Comparison of ENCODE assay signal across 1 cellular context in genomic region chr3:66998075-66998898, GRCh38.
TF ChIP-seq lines count a peak whose summit lies in the region.

Gene KBTBD8 (plus strand): TSS chr3:66998307. CDS start chr3:66998356, 49 bp downstream.

TF ChIP-seq in HepG2, 621 proteins besides CTCF, POLR2A, EP300 and RAD21 (continued from another document and continues in another):
- TF ChIP-seq GMEB1 (CRISPR knock-in tag; IDR thresholded peaks at IDR 0.05; ENCODE audit: borderline replicate concordance) = peak; percentile 66; the same call in 1 of the 2 replicates
- TF ChIP-seq NAIF1 (CRISPR knock-in tag; IDR thresholded peaks at IDR 0.05; ENCODE audit: borderline replicate concordance) = no peak
- TF ChIP-seq SP2 (CRISPR knock-in tag; IDR thresholded peaks at IDR 0.05) = peak; percentile 77
- TF ChIP-seq TEF (CRISPR knock-in tag; IDR thresholded peaks at IDR 0.05) = no peak
- TF ChIP-seq IRF2 (CRISPR knock-in tag; IDR thresholded peaks at IDR 0.05) = peak; percentile 71; the same call in 1 of the 2 replicates
- peak; percentile 40; the same call in 1 of the 2 replicates for TF ChIP-seq ATF1 (CRISPR knock-in tag; IDR thresholded peaks at IDR 0.05)
- peak; percentile 72 for TF ChIP-seq CHD2 (IDR thresholded peaks at IDR 0.05; ENCODE audit: low read depth, low read length)
- TF ChIP-seq ZNF704 (CRISPR knock-in tag; IDR thresholded peaks at IDR 0.05; ENCODE audit: borderline replicate concordance) = no peak
- TF ChIP-seq YEATS4 (CRISPR knock-in tag; IDR thresholded peaks at IDR 0.05; ENCODE audit: borderline replicate concordance) = peak; percentile 38; the same call in 1 of the 2 replicates
- no peak for TF ChIP-seq SYNCRIP (IDR thresholded peaks at IDR 0.05; ENCODE audit: insufficient read depth, low read depth, low read length)
- no peak for TF ChIP-seq HDAC6 (IDR thresholded peaks at IDR 0.05; ENCODE audit: low read depth, low read length)
- no peak for TF ChIP-seq HNF4G (IDR thresholded peaks at IDR 0.05; ENCODE audit: borderline replicate concordance, low read depth, low read length)
- TF ChIP-seq HNF4G (CRISPR knock-in tag; IDR thresholded peaks at IDR 0.05; ENCODE audit: borderline replicate concordance, low read depth) = peak; percentile 75; the same call in 1 of the 2 replicates
- TF ChIP-seq ZNF768 (CRISPR knock-in tag; IDR thresholded peaks at IDR 0.05) = 0 out of 2 replicates have a peak, but pooled peaks have one; percentile 38
- no peak for TF ChIP-seq ATF4 (CRISPR knock-in tag; IDR thresholded peaks at IDR 0.05)
- no peak for TF ChIP-seq PRMT3 (CRISPR knock-in tag; IDR thresholded peaks at IDR 0.05; ENCODE audit: borderline replicate concordance, low read depth)
- no peak for TF ChIP-seq ZNF468 (CRISPR knock-in tag; IDR thresholded peaks at IDR 0.05)
- no peak for TF ChIP-seq MYNN (CRISPR knock-in tag; IDR thresholded peaks at IDR 0.05; ENCODE audit: low read depth)
- TF ChIP-seq ZNF44 (CRISPR knock-in tag; IDR thresholded peaks at IDR 0.05) = no peak
- no peak for TF ChIP-seq ZBTB2 (CRISPR knock-in tag; IDR thresholded peaks at IDR 0.05; ENCODE audit: low read depth)
- TF ChIP-seq ZNF720 (CRISPR knock-in tag; IDR thresholded peaks at IDR 0.05) = no peak
- no peak for TF ChIP-seq CREBL2 (CRISPR knock-in tag; IDR thresholded peaks at IDR 0.05; ENCODE audit: borderline replicate concordance)
- TF ChIP-seq RFXANK (CRISPR knock-in tag; IDR thresholded peaks at IDR 0.05) = no peak; the same call in 1 of the 2 replicates
- TF ChIP-seq RFX3 (CRISPR knock-in tag; IDR thresholded peaks at IDR 0.05) = no peak
- TF ChIP-seq ONECUT2 (CRISPR knock-in tag; IDR thresholded peaks at IDR 0.05) = no peak
- TF ChIP-seq SATB2 (CRISPR knock-in tag; IDR thresholded peaks at IDR 0.05) = no peak
- TF ChIP-seq ZFAT (CRISPR knock-in tag; conservative IDR thresholded peaks at IDR 0.05) = no peak
- peak; percentile 66 for TF ChIP-seq RBM39 (IDR thresholded peaks at IDR 0.05; ENCODE audit: low read depth, low read length, poor library complexity, severe bottlenecking)
- TF ChIP-seq ZNF143 (CRISPR knock-in tag; IDR thresholded peaks at IDR 0.05) = peak; percentile 93
- TF ChIP-seq ZNF383 (CRISPR knock-in tag; IDR thresholded peaks at IDR 0.05; ENCODE audit: borderline replicate concordance) = no peak
- TF ChIP-seq ZNF3 (CRISPR knock-in tag; IDR thresholded peaks at IDR 0.05) = no peak
- no peak for TF ChIP-seq ZNF292 (CRISPR knock-in tag; IDR thresholded peaks at IDR 0.05; ENCODE audit: borderline replicate concordance, low read depth)
- TF ChIP-seq KDM3A (CRISPR knock-in tag; IDR thresholded peaks at IDR 0.05; ENCODE audit: low read depth) = no peak
- no peak for TF ChIP-seq ZHX2 (IDR thresholded peaks at IDR 0.05; ENCODE audit: low read depth)
- TF ChIP-seq ZHX2 (CRISPR knock-in tag; IDR thresholded peaks at IDR 0.05; ENCODE audit: borderline replicate concordance) = no peak
- TF ChIP-seq ZNF121 (CRISPR knock-in tag; IDR thresholded peaks at IDR 0.05) = no peak
- TF ChIP-seq ATF3 (CRISPR knock-in tag; IDR thresholded peaks at IDR 0.05) = no peak
- peak; percentile 57 for TF ChIP-seq HNRNPLL (IDR thresholded peaks at IDR 0.05; ENCODE audit: low read depth, low read length, poor library complexity, severe bottlenecking)
- TF ChIP-seq KMT2A (CRISPR knock-in tag; IDR thresholded peaks at IDR 0.05) = peak; percentile 73; the same call in 1 of the 2 replicates
- no peak for TF ChIP-seq MED13 (CRISPR knock-in tag; IDR thresholded peaks at IDR 0.05)
- TF ChIP-seq CSRNP2 (CRISPR knock-in tag; conservative IDR thresholded peaks at IDR 0.05; ENCODE audit: low read depth) = no peak
- TF ChIP-seq MAFF (IDR thresholded peaks at IDR 0.05; ENCODE audit: low read depth, low read length) = no peak
- no peak for TF ChIP-seq ATM (IDR thresholded peaks at IDR 0.05; ENCODE audit: borderline replicate concordance)
- TF ChIP-seq ZSCAN25 (CRISPR knock-in tag; IDR thresholded peaks at IDR 0.05) = no peak
- TF ChIP-seq ATAD3A (CRISPR knock-in tag; IDR thresholded peaks at IDR 0.05) = no peak
- no peak for TF ChIP-seq ZNF253 (CRISPR knock-in tag; IDR thresholded peaks at IDR 0.05; ENCODE audit: borderline replicate concordance)
- no peak for TF ChIP-seq RNF219 (CRISPR knock-in tag; IDR thresholded peaks at IDR 0.05)
- no peak for TF ChIP-seq MED8 (CRISPR knock-in tag; IDR thresholded peaks at IDR 0.05; ENCODE audit: insufficient replicate concordance)
- TF ChIP-seq XBP1 (CRISPR knock-in tag; IDR thresholded peaks at IDR 0.05) = no peak
- no peak for TF ChIP-seq TP53 (CRISPR knock-in tag; conservative IDR thresholded peaks at IDR 0.05)
- TF ChIP-seq SMC3 (IDR thresholded peaks at IDR 0.05; ENCODE audit: low read length) = no peak
